In genomic region chr6:109760208-109760607, GRCh38 we compare ENCODE assay signal across 13 cellular contexts.
DNase-seq lines count a peak whose midpoint lies in the region; ATAC-seq and TF ChIP-seq lines count a peak whose summit lies in the region.
"Had no signal": no experiment of that assay in that cellular context is flagged by ENCODE, and none has a peak within 500 bp of the region (broad histone marks: within the 10 kb centered on the region; RNA-seq: fewer than 3 reads in every experiment).

No MANE protein-coding gene starts in this region.

- peak overlapping the region in 6 of 10 donors; percentile 21 to 67 (median 60) for H3K27ac ChIP-seq in heart right ventricle
- H3K27ac ChIP-seq: WERI-Rb-1 had no signal

- H3K36me3 ChIP-seq in heart right ventricle, result peaks cover 0 to 44% (median 6%) of the 10 kb centered on the region in 9 donors
- H3K36me3 ChIP-seq: WERI-Rb-1 had no signal

- H3K4me1 Mint-ChIP-seq in stimulated activated naive B cell treated with anti-CD40 and anti-IgM and Interleukin-4, amounts not matched to agents 10 μg/mL and 1 μg/mL and 100 μg/mL, for 72 hours, result peaks cover 8 to 17% of the 10 kb centered on the region in 2 donors

- peaks cover 38 to 42% of the 10 kb centered on the region in 2 donors for H3K36me3 Mint-ChIP-seq in stimulated activated naive B cell treated with anti-CD40 and anti-IgM and Interleukin-4, amounts not matched to agents 10 μg/mL and 1 μg/mL and 100 μg/mL, for 72 hours

- H3K4me3 Mint-ChIP-seq in stimulated activated naive B cell treated with anti-CD40 and anti-IgM and Interleukin-4, amounts not matched to agents 10 μg/mL and 1 μg/mL and 100 μg/mL, for 72 hours, result no peak overlapping the region

- in situ Hi-C loops in KBM-7 (cut with MboI; ENCODE audit: low pct_unique_long_range_greater_than_20kb, low sequenced_read_pairs), result no loop called here

- ATAC-seq in heart right ventricle (peak in 5 of 8 donors; percentile 49 to 79 (median 73)), Right ventricle myocardium inferior (no peak), HG03432 (IDR thresholded peaks at IDR 0.05; ENCODE audit: unreplicated experiment) (no peak)
- peak; percentile 96 to 98 for ATAC-seq in stimulated activated naive B cell treated with anti-CD40 and anti-IgM and Interleukin-4, amounts not matched to agents 10 μg/mL and 1 μg/mL and 100 μg/mL, for 72 hours (replicated peaks)

- H3K27me3 ChIP-seq in heart right ventricle, result no peaks in the 10 kb centered on the region
- H3K27me3 ChIP-seq: upper lobe of left lung had no signal

- H3K4me3 ChIP-seq in heart right ventricle, result no peak overlapping the region
- H3K4me3 ChIP-seq: upper lobe of left lung had no signal

- TF ChIP-seq CTCF in heart right ventricle (IDR thresholded peaks at IDR 0.05), result no peak

- WGBS in heart right ventricle, 2 donors, result 35 to 59% methylated on average over 2 of the region's 2 CpGs

- intact Hi-C loops in heart right ventricle (cut with DNase I), result no loop called here
- intact Hi-C loops in Right ventricle myocardium inferior (cut with DNase I), result no loop called here

- DNase-seq in heart right ventricle (no peak), Right ventricle myocardium inferior (ENCODE audit: missing footprints) (no peak), KBM-7 (peak; percentile 18), dermis microvascular lymphatic vessel endothelial cell (ENCODE audit: low read depth in 2 of 2) (peak; percentile 28 to 78), HuH-7.5 (ENCODE audit: low spot score) (no peak)
- no peak for DNase-seq in stimulated activated naive B cell treated with anti-CD40 and anti-IgM and Interleukin-4, amounts not matched to agents 10 μg/mL and 1 μg/mL and 100 μg/mL, for 72 hours
- DNase-seq in activated CD4-positive, alpha-beta T cell treated with anti-CD3 and anti-CD28 coated beads, Interleukin-2, amount 50 U/mL, for 1 hour, result no peak
- DNase-seq: DMS53, NCI-H187 treated with DMSO at 0.1 percent for 48 hours, posterior cingulate gyrus, upper lobe of left lung, WERI-Rb-1 had no signal

- H3K27me3 Mint-ChIP-seq in stimulated activated naive B cell treated with anti-CD40 and anti-IgM and Interleukin-4, amounts not matched to agents 10 μg/mL and 1 μg/mL and 100 μg/mL, for 72 hours, result no peaks in the 10 kb centered on the region

- peaks cover under 1 to 7% of the 10 kb centered on the region in 2 donors for H3K9me3 Mint-ChIP-seq in stimulated activated naive B cell treated with anti-CD40 and anti-IgM and Interleukin-4, amounts not matched to agents 10 μg/mL and 1 μg/mL and 100 μg/mL, for 72 hours

- peaks cover 0 to 20% (median 0%) of the 10 kb centered on the region in 11 donors for H3K9me3 ChIP-seq in heart right ventricle
- H3K9me3 ChIP-seq: upper lobe of left lung had no signal

- H3K27ac Mint-ChIP-seq in stimulated activated naive B cell treated with anti-CD40 and anti-IgM and Interleukin-4, amounts not matched to agents 10 μg/mL and 1 μg/mL and 100 μg/mL, for 72 hours, result no peak overlapping the region

- peaks cover 0 to 18% (median 7%) of the 10 kb centered on the region in 9 donors for H3K4me1 ChIP-seq in heart right ventricle

Comparison
In these comparisons a context has a peak if more than half of its experiments do, and no peak if none do; other contexts are left out.
1. ATAC-seq: peak in heart right ventricle (5 of 8) and stimulated activated naive B cell treated with anti-CD40 and anti-IgM and Interleukin-4, amounts not matched to agents 10 μg/mL and 1 μg/mL and 100 μg/mL, for 72 hours (2 of 2); none in Right ventricle myocardium inferior (single experiment) and HG03432 (single experiment).
2. DNase-seq: peak in KBM-7 (single experiment) and dermis microvascular lymphatic vessel endothelial cell (2 of 2); none in heart right ventricle (0 of 2), Right ventricle myocardium inferior (single experiment), stimulated activated naive B cell treated with anti-CD40 and anti-IgM and Interleukin-4, amounts not matched to agents 10 μg/mL and 1 μg/mL and 100 μg/mL, for 72 hours (single experiment), HuH-7.5 (single experiment) and activated CD4-positive, alpha-beta T cell treated with anti-CD3 and anti-CD28 coated beads, Interleukin-2, amount 50 U/mL, for 1 hour (single experiment).